8 cellular contexts compared by ENCODE assay signal in the genomic region with DNA sequence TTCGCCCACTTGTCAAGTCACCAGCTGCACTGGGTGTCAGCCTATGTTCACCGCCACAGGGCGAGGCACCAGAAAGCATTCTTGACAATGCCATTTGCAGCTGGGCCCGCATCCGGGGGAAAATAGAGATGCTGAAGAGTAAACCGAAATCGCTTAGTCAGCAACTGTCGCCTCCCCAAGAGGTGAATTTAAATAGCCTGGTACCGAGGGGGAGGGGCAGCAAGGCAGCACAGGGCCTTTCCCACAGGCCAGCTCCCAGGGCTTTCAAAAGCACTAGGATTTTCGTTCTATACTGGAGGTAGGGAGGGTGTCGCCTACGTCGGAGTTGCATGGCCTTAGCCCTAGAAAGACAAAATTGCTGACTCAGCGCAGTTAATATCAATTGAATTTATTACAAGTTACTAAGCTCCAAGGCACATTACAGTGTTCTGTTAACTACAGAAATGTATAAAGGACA. TPM values are rescaled to one million over a fixed set of nuclear protein-coding genes. Genes with fewer than 3 reads are reported as not detected.
DNase-seq lines count a peak whose midpoint lies in the region; ATAC-seq and TF ChIP-seq lines count a peak whose summit lies in the region.

No MANE protein-coding gene starts in this region.

- intact Hi-C loops in Panc1 (cut with micrococcal nuclease; ENCODE audit: unreplicated experiment): no loop called here
- intact Hi-C loops in adrenal gland (cut with DNase I): no loop called here

- H3K4me1 ChIP-seq in Panc1 (ENCODE audit: control insufficient read depth, insufficient read depth, low read length) (peaks cover 25% of the 10 kb centered on the region), adrenal gland (replicated peaks in 1 of 2) (peaks cover 34 to 35% of the 10 kb centered on the region in 2 donors)

- H3K4me3 ChIP-seq in Panc1 (ENCODE audit: low read depth in 2 of 2, low read length in 2 of 2) (peak overlapping the region; percentile 78 to 95), adrenal gland (peak overlapping the region in 1 of 4 donors; percentile 90), iPS-18c (ENCODE audit: insufficient read depth, low read depth, low read length) (peak overlapping the region; percentile 53)

- DNase-seq in G401 (ENCODE audit: low spot score) (peak; percentile 62), Panc1 (ENCODE audit: low read depth, low spot score) (no peak), adrenal gland (peak in 6 of 7 donors; percentile 53 to 80 (median 60)), inferior parietal cortex (ENCODE audit: extremely low spot score) (no peak), GM19240 (ENCODE audit: insufficient read length, low spot score) (no peak)
- peak; percentile 52 to 72 for DNase-seq in stimulated activated CD4-positive, alpha-beta T cell treated with anti-CD3 and anti-CD28 coated beads, Interleukin-12 subunit alpha, Interleukin-12 subunit beta, amount 100 ng/mL, for 24 hours (ENCODE audit: low read depth in 2 of 2)

- CTCF ChIA-PET in Panc1 (lab: Charles Lee): interaction anchor here (0.6 to 0.7 kb wide), 2 partner anchors 21 to 110 kb away, joined by 6 to 8 read pairs; no protein-coding TSS in a partner anchor

- no TSS peak for BruUV-seq in Panc1 (replicated peaks; lab: Mats Ljungman, UMichigan)

- H3K36me3 ChIP-seq in Panc1 (ENCODE audit: control insufficient read depth, insufficient read depth, low read length) (peaks cover 9% of the 10 kb centered on the region; the same call in 1 of the 2 replicates), adrenal gland (replicated peaks in 1 of 2) (peaks cover 0 to 22% of the 10 kb centered on the region in 2 donors)

- peak in 1 of 2 donors; percentile 4 for TF ChIP-seq POLR2A in adrenal gland (IDR thresholded peaks at IDR 0.05)

- H3K27me3 ChIP-seq in Panc1 (ENCODE audit: control insufficient read depth, insufficient read depth, low read length) (no peaks in the 10 kb centered on the region), adrenal gland (no peaks in the 10 kb centered on the region)

- in situ Hi-C loops in G401 (cut with HindIII; ENCODE audit: low sequenced_read_pairs) (no loop called here), Panc1 (cut with HindIII; ENCODE audit: low pct_unique_long_range_greater_than_20kb, low sequenced_read_pairs) (no loop called here)

- TF ChIP-seq CTCF in Panc1 (IDR thresholded peaks at IDR 0.05) (no peak), adrenal gland (IDR thresholded peaks at IDR 0.05) (no peak)

- ATAC-seq in Panc1 (no peak), GM21723 (IDR thresholded peaks at IDR 0.05; ENCODE audit: unreplicated experiment) (no peak)

- H3K9me3 ChIP-seq in Panc1 (ENCODE audit: control insufficient read depth, insufficient read depth, low read depth, low read length) (no peaks in the 10 kb centered on the region), adrenal gland (replicated peaks in 1 of 3) (no peaks in the 10 kb centered on the region), iPS-18c (ENCODE audit: control insufficient read depth, insufficient read depth, low read length) (no peaks in the 10 kb centered on the region)

- POLR2A ChIA-PET in Panc1 (lab: Charles Lee): interaction anchor here (0.6 to 1.5 kb wide), 4 partner anchors 15 to 352 kb away, joined by 3 to 15 read pairs (median 8); partner anchors contain the start of gene TMED8

- peak overlapping the region; percentile 96 for H3K27ac ChIP-seq in Panc1 (ENCODE audit: low read length)
- peak overlapping the region in 4 of 5 donors; percentile 6 to 100 (median 60) for H3K27ac ChIP-seq in adrenal gland

- 30 to 44% (median 39%) methylated on average over 13 to 14 of the region's 14 CpGs for WGBS in adrenal gland, 4 donors

RNA-seq across cellular contexts. Expression of gene IRF2BPL, which starts 4.3 kb away (rescaled TPM):
- 57.2 and 59.4 TPM in 2 replicates for total RNA-seq in G401 (2014; rRNA removed; shearing (Covaris generic))
- total RNA-seq in Panc1 (2021; ENCODE audit: unreplicated experiment) (83.3 TPM), adrenal gland (100 to 1,000 TPM in 2 of 8 donors, 10 to 100 TPM in 6; 52.2 to 104 (median 86.0) TPM)
- polyA plus RNA-seq in Panc1 (2012; ENCODE audit: insufficient read length): 118 TPM
- 1 to 10 TPM; 6.5 to 8.8 (median 8.3) TPM for polyA plus RNA-seq in adrenal gland

Comparison
In these comparisons a context has a peak if more than half of its experiments do, and no peak if none do; other contexts are left out.
1. DNase-seq: peak in G401 (single experiment), adrenal gland (6 of 7) and stimulated activated CD4-positive, alpha-beta T cell treated with anti-CD3 and anti-CD28 coated beads, Interleukin-12 subunit alpha, Interleukin-12 subunit beta, amount 100 ng/mL, for 24 hours (2 of 2); none in Panc1 (single experiment), inferior parietal cortex (single experiment) and GM19240 (single experiment).